In genomic region chr19:10766049-10766623, GRCh38 we compare ENCODE assay signal across 13 cellular contexts. TPM values are rescaled to one million over a fixed set of nuclear protein-coding genes. Genes with fewer than 3 reads are reported as not detected.
DNase-seq lines count a peak whose midpoint lies in the region; ATAC-seq and TF ChIP-seq lines count a peak whose summit lies in the region.
"Had no signal": no experiment of that assay in that cellular context is flagged by ENCODE, and none has a peak within 500 bp of the region (broad histone marks: within the 10 kb centered on the region; RNA-seq: fewer than 3 reads in every experiment).

No MANE protein-coding gene starts in this region.

- intact Hi-C loops in thyroid gland (cut with DNase I), result loop anchor here (5.0 kb wide), 2 partner anchors 49 to 96 kb away; partner anchors contain the start of gene DNM2

- H3K9me3 Mint-ChIP-seq in activated naive CD4-positive, alpha-beta T cell treated with anti-CD3 and anti-CD28 coated beads, Interleukin-2, amount 10 ng/mL, durations not matched to agents 7 days and 5 days, result no peaks in the 10 kb centered on the region
- H3K9me3 Mint-ChIP-seq in activated naive CD4-positive, alpha-beta T cell treated with anti-CD3 and anti-CD28 coated beads, Interleukin-2, amount 50 U/mL, for 72 hours, result no peaks in the 10 kb centered on the region
- no peaks in the 10 kb centered on the region for H3K9me3 Mint-ChIP-seq in chondrocyte (ENCODE audit: low read depth)
- H3K9me3 Mint-ChIP-seq: activated T-helper 2 cell treated with anti-CD3 and anti-CD28 coated beads, Interferon-gamma antibody, Interleukin-2, Interleukin-4, amounts not matched to agents 10 μg/mL and 5 μg/mL and 100 μg/mL, durations not matched to agents 14 hours and 24 hours and 36 hours had no signal

- no peak overlapping the region for H3K4me3 Mint-ChIP-seq in activated naive CD4-positive, alpha-beta T cell treated with anti-CD3 and anti-CD28 coated beads, Interleukin-2, amount 10 ng/mL, durations not matched to agents 7 days and 5 days
- H3K4me3 Mint-ChIP-seq in chondrocyte (ENCODE audit: unreplicated experiment), result no peak overlapping the region

- CTCF ChIA-PET in activated naive CD4-positive, alpha-beta T cell treated with anti-CD3 and anti-CD28 coated beads, Interleukin-2, amount 10 ng/mL, durations not matched to agents 7 days and 5 days (lab: Charles Lee), result interaction anchor here (1.3 kb wide), 1 partner anchor 47 kb away, joined by 3 read pairs; no protein-coding TSS in a partner anchor

- no peak overlapping the region for H3K4me3 ChIP-seq in muscle layer of colon (ENCODE audit: low read depth in 1 of 2, low read length in 2 of 2)
- H3K4me3 ChIP-seq in thyroid gland (replicated peaks in 1 of 3), result no peak overlapping the region
- no peak overlapping the region for H3K4me3 ChIP-seq in HAP-1

- H3K9me3 ChIP-seq in muscle layer of colon (ENCODE audit: low read length), result no peaks in the 10 kb centered on the region
- H3K9me3 ChIP-seq in thyroid gland, result no peaks in the 10 kb centered on the region
- no peaks in the 10 kb centered on the region for H3K9me3 ChIP-seq in HAP-1

- in situ Hi-C loops in HAP-1 (cut with MboI; ENCODE audit: low sequenced_read_pairs), result no loop called here

- peaks cover 30% of the 10 kb centered on the region for H3K4me1 ChIP-seq in muscle layer of colon (ENCODE audit: insufficient read depth, low read length)
- H3K4me1 ChIP-seq in thyroid gland, result peaks cover 33 to 81% of the 10 kb centered on the region in 2 donors
- H3K4me1 ChIP-seq in HAP-1, result no peaks in the 10 kb centered on the region

- TF ChIP-seq CTCF in chondrocyte (IDR thresholded peaks at IDR 0.05) (no peak), thyroid gland (IDR thresholded peaks at IDR 0.05) (no peak)

- peaks cover 55% of the 10 kb centered on the region for H3K36me3 Mint-ChIP-seq in activated naive CD4-positive, alpha-beta T cell treated with anti-CD3 and anti-CD28 coated beads, Interleukin-2, amount 10 ng/mL, durations not matched to agents 7 days and 5 days
- H3K36me3 Mint-ChIP-seq in activated naive CD4-positive, alpha-beta T cell treated with anti-CD3 and anti-CD28 coated beads, Interleukin-2, amount 50 U/mL, for 72 hours, result peaks cover 7 to 19% of the 10 kb centered on the region in 2 donors
- H3K36me3 Mint-ChIP-seq in chondrocyte (ENCODE audit: low read depth), result peaks cover 2% of the 10 kb centered on the region

- H3K9ac ChIP-seq in muscle layer of colon (ENCODE audit: low read length), result peak overlapping the region; percentile 21

- peak overlapping the region; percentile 45 for H3K27ac Mint-ChIP-seq in activated naive CD4-positive, alpha-beta T cell treated with anti-CD3 and anti-CD28 coated beads, Interleukin-2, amount 10 ng/mL, durations not matched to agents 7 days and 5 days
- peak overlapping the region in 1 of 2 donors; percentile 10 for H3K27ac Mint-ChIP-seq in activated naive CD4-positive, alpha-beta T cell treated with anti-CD3 and anti-CD28 coated beads, Interleukin-2, amount 50 U/mL, for 72 hours
- H3K27ac Mint-ChIP-seq in chondrocyte (ENCODE audit: unreplicated experiment), result peak overlapping the region; percentile 81

- no peak for TF ChIP-seq POLR2A in thyroid gland (IDR thresholded peaks at IDR 0.05)

- peaks cover 6% of the 10 kb centered on the region for H3K36me3 ChIP-seq in muscle layer of colon (ENCODE audit: insufficient read depth, low read length)
- H3K36me3 ChIP-seq in thyroid gland, result peaks cover 0 to 3% of the 10 kb centered on the region in 2 donors
- H3K36me3 ChIP-seq in HAP-1 (replicated peaks), result peaks cover 19% of the 10 kb centered on the region

- H3K27me3 ChIP-seq in muscle layer of colon (ENCODE audit: control insufficient read depth in 1 of 2, insufficient read depth in 2 of 2, low read length in 2 of 2), result no peaks in the 10 kb centered on the region
- H3K27me3 ChIP-seq in thyroid gland, result no peaks in the 10 kb centered on the region
- no peaks in the 10 kb centered on the region for H3K27me3 ChIP-seq in HAP-1 (ENCODE audit: low read depth)
- H3K27me3 ChIP-seq: foreskin keratinocyte had no signal

- 69 to 71% methylated on average over 7 to 9 of the region's 9 CpGs for WGBS in thyroid gland, 2 donors

- H3K27me3 Mint-ChIP-seq in activated naive CD4-positive, alpha-beta T cell treated with anti-CD3 and anti-CD28 coated beads, Interleukin-2, amount 10 ng/mL, durations not matched to agents 7 days and 5 days, result no peaks in the 10 kb centered on the region
- H3K27me3 Mint-ChIP-seq in chondrocyte (ENCODE audit: low read depth), result no peaks in the 10 kb centered on the region

- no peak for ATAC-seq in activated naive CD4-positive, alpha-beta T cell treated with anti-CD3 and anti-CD28 coated beads, Interleukin-2, amount 50 U/mL, for 72 hours
- ATAC-seq in GM21619 (IDR thresholded peaks at IDR 0.05; ENCODE audit: unreplicated experiment), result no peak
- ATAC-seq: foreskin keratinocyte had no signal

- H3K27ac ChIP-seq in muscle layer of colon (ENCODE audit: low read depth, low read length) (peak overlapping the region; percentile 42), thyroid gland (peak overlapping the region in 2 of 3 donors; percentile 68 to 76)
- H3K27ac ChIP-seq: foreskin keratinocyte had no signal

- no peak for DNase-seq in activated naive CD4-positive, alpha-beta T cell treated with anti-CD3 and anti-CD28 coated beads, Interleukin-2, amount 10 ng/mL, durations not matched to agents 7 days and 5 days
- no peak for DNase-seq in activated naive CD4-positive, alpha-beta T cell treated with anti-CD3 and anti-CD28 coated beads, Interleukin-2, amount 50 U/mL, for 72 hours (ENCODE audit: low spot score in 2 of 2)
- DNase-seq in chondrocyte (ENCODE audit: low spot score) (no peak), thyroid gland (peak; percentile 74 to 76), HAP-1 (ENCODE audit: low spot score in 2 of 2) (no peak), SKM-1 treated with dmso at 0.1 percent for 144 hours (lab: John Stamatoyannopoulos, UW; ENCODE audit: unreplicated experiment) (no peak)
- DNase-seq: activated CD4-positive, CD25-positive, alpha-beta regulatory T cell; foreskin keratinocyte; H7; NCI-H774 had no signal

- peaks cover 70% of the 10 kb centered on the region for H3K4me1 Mint-ChIP-seq in activated naive CD4-positive, alpha-beta T cell treated with anti-CD3 and anti-CD28 coated beads, Interleukin-2, amount 10 ng/mL, durations not matched to agents 7 days and 5 days
- peaks cover 63% of the 10 kb centered on the region for H3K4me1 Mint-ChIP-seq in chondrocyte (ENCODE audit: low read depth)

RNA-seq across cellular contexts. Expression of gene DNM2, which starts 48.3 kb away (rescaled TPM):
- total RNA-seq in activated naive CD4-positive, alpha-beta T cell treated with anti-CD3 and anti-CD28 coated beads, Interleukin-2, amount 50 U/mL, for 72 hours, result 100 to 1,000 TPM; 191 to 219 TPM
- total RNA-seq in chondrocyte (106 to 125 TPM (median 116 TPM) in 3 replicates), thyroid gland (100 to 1,000 TPM in 3 of 4 donors, 10 to 100 TPM in 1; 95.1 to 155 (median 120) TPM)

Comparison
In these comparisons a context has a peak if more than half of its experiments do, and no peak if none do; other contexts are left out.
1. DNase-seq: peak in thyroid gland (2 of 2); none in activated naive CD4-positive, alpha-beta T cell treated with anti-CD3 and anti-CD28 coated beads, Interleukin-2, amount 10 ng/mL, durations not matched to agents 7 days and 5 days (single experiment), activated naive CD4-positive, alpha-beta T cell treated with anti-CD3 and anti-CD28 coated beads, Interleukin-2, amount 50 U/mL, for 72 hours (0 of 2), chondrocyte (single experiment), HAP-1 (0 of 2) and SKM-1 treated with dmso at 0.1 percent for 144 hours (single experiment).